Comparison of ENCODE assay signal across 10 cellular contexts in genomic region chr4:59553739-59554126, GRCh38.
A peak's percentile ranks its signal among the peaks of the same experiment; 100 is the strongest.
DNase-seq lines count a peak whose midpoint lies in the region; ATAC-seq, FAIRE-seq and TF ChIP-seq lines count a peak whose summit lies in the region.
"Had no signal": no experiment of that assay in that cellular context is flagged by ENCODE, and none has a peak within 500 bp of the region (broad histone marks: within the 10 kb centered on the region; RNA-seq: fewer than 3 reads in every experiment).

No MANE protein-coding gene starts in this region.

- H3K9ac ChIP-seq in BLaER1 treated with 17β-estradiol and CSF1 and Interleukin-3, amounts not matched to agents 10 nM and 100 nM = peak overlapping the region in 1 of 11 experiments; percentile 46; a peak in 1 of 22 replicates

- no peak for FAIRE-seq in GM12892 (lab: Jason Lieb, UNC)

- peak; percentile 20 for DNase-seq in RPMI8226
- DNase-seq in glomerular visceral epithelial cell (ENCODE audit: extremely low spot score) = peak; percentile 35
- DNase-seq in HUDEP-2 (lab: John Stamatoyannopoulos, UW; ENCODE audit: unreplicated experiment in 76 of 76) = no peak
- no peak for DNase-seq in GM12892 (ENCODE audit: insufficient read length)
- DNase-seq in mesenteric fat pad (ENCODE audit: low spot score) = no peak
- DNase-seq in effector memory CD4-positive, alpha-beta T cell = no peak
- DNase-seq: endodermal cell, posterior cingulate gyrus had no signal

- no peak for TF ChIP-seq POLR2A in GM12892 (IDR thresholded peaks at IDR 0.05; ENCODE audit: low read depth, low read length)

- H3K27ac ChIP-seq in BLaER1 treated with 17β-estradiol and CSF1 and Interleukin-3, amounts not matched to agents 10 nM and 100 nM = peak overlapping the region in 6 of 11 experiments; percentile 4 to 52 (median 21); a peak in 7 of 22 replicates
- no peak overlapping the region for H3K27ac ChIP-seq in effector memory CD4-positive, alpha-beta T cell (ENCODE audit: insufficient read depth, low read length, poor library complexity, severe bottlenecking)

- no peaks in the 10 kb centered on the region for H3K36me3 ChIP-seq in BLaER1 treated with 17β-estradiol and CSF1 and Interleukin-3, amounts not matched to agents 10 nM and 100 nM
- no peaks in the 10 kb centered on the region for H3K36me3 ChIP-seq in effector memory CD4-positive, alpha-beta T cell (ENCODE audit: control insufficient read depth, insufficient read depth, low read length)

- peaks cover 0 to 13% (median 0%) of the 10 kb centered on the region in 10 experiments; a peak in 3 of 20 replicates for H3K4me1 ChIP-seq in BLaER1 treated with 17β-estradiol and CSF1 and Interleukin-3, amounts not matched to agents 10 nM and 100 nM
- H3K4me1 ChIP-seq in effector memory CD4-positive, alpha-beta T cell (ENCODE audit: control insufficient read depth, insufficient read depth, low read length, poor library complexity, severe bottlenecking) = no peaks in the 10 kb centered on the region

- H3K4me3 ChIP-seq in BLaER1 treated with 17β-estradiol and CSF1 and Interleukin-3, amounts not matched to agents 10 nM and 100 nM = peak overlapping the region in 3 of 10 experiments; percentile 24 to 36 (median 33); a peak in 2 of 20 replicates
- H3K4me3 ChIP-seq in effector memory CD4-positive, alpha-beta T cell (ENCODE audit: insufficient read depth, low read depth, low read length, poor library complexity, severe bottlenecking) = no peak overlapping the region

- no peaks in the 10 kb centered on the region for H3K27me3 ChIP-seq in BLaER1 treated with 17β-estradiol and CSF1 and Interleukin-3, amounts not matched to agents 10 nM and 100 nM
- no peaks in the 10 kb centered on the region for H3K27me3 ChIP-seq in effector memory CD4-positive, alpha-beta T cell (replicated peaks; ENCODE audit: control insufficient read depth, insufficient read depth, low read length, poor library complexity, severe bottlenecking)

- no peaks in the 10 kb centered on the region for H4K20me1 ChIP-seq in BLaER1 treated with 17β-estradiol and CSF1 and Interleukin-3, amounts not matched to agents 10 nM and 100 nM

- peak; percentile 76 for ATAC-seq in HG02610 (IDR thresholded peaks at IDR 0.05; ENCODE audit: unreplicated experiment)

- no peaks in the 10 kb centered on the region for H3K9me3 ChIP-seq in BLaER1 treated with 17β-estradiol and CSF1 and Interleukin-3, amounts not matched to agents 10 nM and 100 nM (replicated peaks in 1 of 11)
- no peaks in the 10 kb centered on the region for H3K9me3 ChIP-seq in effector memory CD4-positive, alpha-beta T cell (ENCODE audit: control insufficient read depth, low read length)

- peak overlapping the region in 8 of 11 experiments; percentile 19 to 64 (median 40); a peak in 10 of 22 replicates for H3K4me2 ChIP-seq in BLaER1 treated with 17β-estradiol and CSF1 and Interleukin-3, amounts not matched to agents 10 nM and 100 nM

Comparison
In these comparisons a context has a peak if more than half of its experiments do, and no peak if none do; other contexts are left out.
1. DNase-seq: peak in RPMI8226 (single experiment) and glomerular visceral epithelial cell (single experiment); none in HUDEP-2 (0 of 76), GM12892 (single experiment), mesenteric fat pad (single experiment) and effector memory CD4-positive, alpha-beta T cell (0 of 3).